ENCODE assay signal across 1 cellular context in the genomic region with DNA sequence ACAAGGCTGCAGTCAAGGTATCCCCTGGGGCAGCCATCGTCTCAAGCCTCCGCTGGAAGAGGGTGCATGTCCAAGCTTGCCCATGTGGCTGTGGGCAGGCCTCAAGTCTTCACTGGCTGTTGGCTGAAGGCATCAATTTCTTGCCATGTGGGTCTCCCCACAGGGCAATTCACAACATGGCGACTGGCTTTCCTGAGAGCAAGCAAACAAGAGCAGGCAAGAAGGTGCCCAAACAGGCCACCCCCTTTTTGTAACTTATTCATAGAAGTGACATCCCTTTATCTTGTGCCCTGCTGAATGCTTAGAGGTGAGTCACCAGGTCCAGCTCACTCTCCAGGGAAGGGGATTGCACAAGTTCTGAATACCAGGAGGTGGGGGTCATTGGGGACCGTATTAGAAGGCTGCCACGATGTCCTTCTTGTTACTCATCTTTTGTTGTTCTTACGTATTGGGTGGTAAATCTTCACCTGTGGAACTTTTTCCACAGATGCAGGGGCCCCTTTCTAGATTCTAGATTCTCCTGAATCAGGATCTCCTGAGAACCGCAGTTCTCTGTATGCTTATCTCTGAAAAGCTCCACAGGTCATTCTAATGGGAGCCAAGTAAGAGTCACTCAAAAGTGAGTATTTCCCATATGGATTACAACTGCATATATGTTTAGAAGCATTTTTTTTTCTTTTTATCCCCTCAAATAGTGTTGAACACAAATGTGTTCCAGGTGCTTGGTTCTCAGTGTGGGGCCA.
TF ChIP-seq lines count a peak whose summit lies in the region.

No MANE protein-coding gene starts in this region.

TF ChIP-seq in A549, 52 proteins besides CTCF, POLR2A, EP300 and RAD21 (continued from another document):
- TF ChIP-seq ZNF302 (CRISPR knock-in tag; IDR thresholded peaks at IDR 0.05) (peak; percentile 79; the same call in 1 of the 2 replicates), HOXB13 (CRISPR knock-in tag; IDR thresholded peaks at IDR 0.05; ENCODE audit: low read depth) (peak; percentile 95), HDAC2 (IDR thresholded peaks at IDR 0.05) (no peak), PHF8 (IDR thresholded peaks at IDR 0.05; ENCODE audit: borderline replicate concordance, low read depth) (no peak), NFE2L2 (conservative IDR thresholded peaks at IDR 0.05; ENCODE audit: low read length) (no peak), MAFK (IDR thresholded peaks at IDR 0.05; ENCODE audit: partially characterized antibody) (no peak), POLR2AphosphoS2 (conservative IDR thresholded peaks at IDR 0.05; ENCODE audit: low read length) (no peak), FOSL2 (IDR thresholded peaks at IDR 0.05) (peak; percentile 100), FOSL2 (CRISPR knock-in tag; IDR thresholded peaks at IDR 0.05) (peak; percentile 100), MYC (IDR thresholded peaks at IDR 0.05; ENCODE audit: borderline replicate concordance, low read length) (peak; percentile 80), SMC3 (IDR thresholded peaks at IDR 0.05) (peak; percentile 51; the same call in 1 of the 3 replicates), RNF2 (IDR thresholded peaks at IDR 0.05; ENCODE audit: borderline replicate concordance, low read depth) (no peak), KDM5A (IDR thresholded peaks at IDR 0.05) (no peak), CEBPB (IDR thresholded peaks at IDR 0.05) (peak; percentile 98 to 100), CBX2 (IDR thresholded peaks at IDR 0.05; ENCODE audit: borderline replicate concordance, low read depth) (no peak), NPAS2 (CRISPR knock-in tag; IDR thresholded peaks at IDR 0.05; ENCODE audit: borderline replicate concordance) (no peak), ESRRA (IDR thresholded peaks at IDR 0.05; ENCODE audit: borderline replicate concordance, low read length) (no peak), GATA3 (IDR thresholded peaks at IDR 0.05; ENCODE audit: borderline replicate concordance) (peak; percentile 97), SREBF2 (IDR thresholded peaks at IDR 0.05) (no peak), EHF (CRISPR knock-in tag; IDR thresholded peaks at IDR 0.05) (peak; percentile 88; the same call in 1 of the 2 replicates), RARB (CRISPR knock-in tag; IDR thresholded peaks at IDR 0.05) (no peak), JUNB (IDR thresholded peaks at IDR 0.05) (peak; percentile 99), HOXB5 (CRISPR knock-in tag; IDR thresholded peaks at IDR 0.05) (peak; percentile 95), JUN (IDR thresholded peaks at IDR 0.05) (peak; percentile 97 to 98), RFX5 (IDR thresholded peaks at IDR 0.05) (no peak), KDM1A (IDR thresholded peaks at IDR 0.05; ENCODE audit: low read depth) (no peak), CHD2 (IDR thresholded peaks at IDR 0.05; ENCODE audit: low read length, partially characterized antibody) (no peak), ZC3H11A (IDR thresholded peaks at IDR 0.05) (no peak), BHLHE40 (IDR thresholded peaks at IDR 0.05; ENCODE audit: low read depth, low read length) (no peak; the same call in 1 of the 2 replicates), NR3C1 (IDR thresholded peaks at IDR 0.05) (no peak), CBX8 (IDR thresholded peaks at IDR 0.05) (no peak), TP53 (CRISPR knock-in tag; IDR thresholded peaks at IDR 0.05) (peak; percentile 87; the same call in 1 of the 2 replicates), RCOR1 (IDR thresholded peaks at IDR 0.05; ENCODE audit: low read depth, low read length) (no peak), FOSB (CRISPR knock-in tag; IDR thresholded peaks at IDR 0.05) (no peak; the same call in 1 of the 2 replicates), HOXA7 (CRISPR knock-in tag; IDR thresholded peaks at IDR 0.05) (peak; percentile 65; the same call in 1 of the 2 replicates), MAZ (IDR thresholded peaks at IDR 0.05; ENCODE audit: borderline replicate concordance, low read depth, low read length) (0 out of 2 replicates have a peak, but pooled peaks have one; percentile 88), CHD4 (IDR thresholded peaks at IDR 0.05; ENCODE audit: borderline replicate concordance) (no peak), ZFP36 (IDR thresholded peaks at IDR 0.05; ENCODE audit: borderline replicate concordance, partially characterized antibody) (no peak), HEYL (CRISPR knock-in tag; IDR thresholded peaks at IDR 0.05) (no peak), EHMT2 (IDR thresholded peaks at IDR 0.05; ENCODE audit: low read depth) (peak; percentile 55; the same call in 1 of the 2 replicates), FOXS1 (CRISPR knock-in tag; IDR thresholded peaks at IDR 0.05) (0 out of 2 replicates have a peak, but pooled peaks have one; percentile 64)
- TF ChIP-seq, protein P1, sequence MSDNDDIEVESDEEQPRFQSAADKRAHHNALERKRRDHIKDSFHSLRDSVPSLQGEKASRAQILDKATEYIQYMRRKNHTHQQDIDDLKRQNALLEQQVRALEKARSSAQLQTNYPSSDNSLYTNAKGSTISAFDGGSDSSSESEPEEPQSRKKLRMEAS (IDR thresholded peaks at IDR 0.05) = peak; percentile 96
- TF ChIP-seq, protein P2, sequence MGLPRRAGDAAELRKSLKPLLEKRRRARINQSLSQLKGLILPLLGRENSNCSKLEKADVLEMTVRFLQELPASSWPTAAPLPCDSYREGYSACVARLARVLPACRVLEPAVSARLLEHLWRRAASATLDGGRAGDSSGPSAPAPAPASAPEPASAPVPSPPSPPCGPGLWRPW (IDR thresholded peaks at IDR 0.05) = peak; percentile 91
- TF ChIP-seq, protein P3, sequence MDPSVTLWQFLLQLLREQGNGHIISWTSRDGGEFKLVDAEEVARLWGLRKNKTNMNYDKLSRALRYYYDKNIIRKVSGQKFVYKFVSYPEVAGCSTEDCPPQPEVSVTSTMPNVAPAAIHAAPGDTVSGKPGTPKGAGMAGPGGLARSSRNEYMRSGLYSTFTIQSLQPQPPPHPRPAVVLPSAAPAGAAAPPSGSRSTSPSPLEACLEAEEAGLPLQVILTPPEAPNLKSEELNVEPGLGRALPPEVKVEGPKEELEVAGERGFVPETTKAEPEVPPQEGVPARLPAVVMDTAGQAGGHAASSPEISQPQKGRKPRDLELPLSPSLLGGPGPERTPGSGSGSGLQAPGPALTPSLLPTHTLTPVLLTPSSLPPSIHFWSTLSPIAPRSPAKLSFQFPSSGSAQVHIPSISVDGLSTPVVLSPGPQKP (IDR thresholded peaks at IDR 0.05; ENCODE audit: low read depth, low read length) = no peak
- TF ChIP-seq, protein P4, sequence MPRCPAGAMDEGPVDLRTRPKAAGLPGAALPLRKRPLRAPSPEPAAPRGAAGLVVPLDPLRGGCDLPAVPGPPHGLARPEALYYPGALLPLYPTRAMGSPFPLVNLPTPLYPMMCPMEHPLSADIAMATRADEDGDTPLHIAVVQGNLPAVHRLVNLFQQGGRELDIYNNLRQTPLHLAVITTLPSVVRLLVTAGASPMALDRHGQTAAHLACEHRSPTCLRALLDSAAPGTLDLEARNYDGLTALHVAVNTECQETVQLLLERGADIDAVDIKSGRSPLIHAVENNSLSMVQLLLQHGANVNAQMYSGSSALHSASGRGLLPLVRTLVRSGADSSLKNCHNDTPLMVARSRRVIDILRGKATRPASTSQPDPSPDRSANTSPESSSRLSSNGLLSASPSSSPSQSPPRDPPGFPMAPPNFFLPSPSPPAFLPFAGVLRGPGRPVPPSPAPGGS (IDR thresholded peaks at IDR 0.05) = peak; percentile 95; the same call in 2 of the 3 replicates
- TF ChIP-seq, protein P5, sequence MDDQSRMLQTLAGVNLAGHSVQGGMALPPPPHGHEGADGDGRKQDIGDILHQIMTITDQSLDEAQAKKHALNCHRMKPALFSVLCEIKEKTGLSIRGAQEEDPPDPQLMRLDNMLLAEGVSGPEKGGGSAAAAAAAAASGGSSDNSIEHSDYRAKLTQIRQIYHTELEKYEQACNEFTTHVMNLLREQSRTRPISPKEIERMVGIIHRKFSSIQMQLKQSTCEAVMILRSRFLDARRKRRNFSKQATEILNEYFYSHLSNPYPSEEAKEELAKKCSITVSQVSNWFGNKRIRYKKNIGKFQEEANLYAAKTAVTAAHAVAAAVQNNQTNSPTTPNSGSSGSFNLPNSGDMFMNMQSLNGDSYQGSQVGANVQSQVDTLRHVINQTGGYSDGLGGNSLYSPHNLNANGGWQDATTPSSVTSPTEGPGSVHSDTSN (IDR thresholded peaks at IDR 0.05) = peak; percentile 83
- TF ChIP-seq, protein P6, sequence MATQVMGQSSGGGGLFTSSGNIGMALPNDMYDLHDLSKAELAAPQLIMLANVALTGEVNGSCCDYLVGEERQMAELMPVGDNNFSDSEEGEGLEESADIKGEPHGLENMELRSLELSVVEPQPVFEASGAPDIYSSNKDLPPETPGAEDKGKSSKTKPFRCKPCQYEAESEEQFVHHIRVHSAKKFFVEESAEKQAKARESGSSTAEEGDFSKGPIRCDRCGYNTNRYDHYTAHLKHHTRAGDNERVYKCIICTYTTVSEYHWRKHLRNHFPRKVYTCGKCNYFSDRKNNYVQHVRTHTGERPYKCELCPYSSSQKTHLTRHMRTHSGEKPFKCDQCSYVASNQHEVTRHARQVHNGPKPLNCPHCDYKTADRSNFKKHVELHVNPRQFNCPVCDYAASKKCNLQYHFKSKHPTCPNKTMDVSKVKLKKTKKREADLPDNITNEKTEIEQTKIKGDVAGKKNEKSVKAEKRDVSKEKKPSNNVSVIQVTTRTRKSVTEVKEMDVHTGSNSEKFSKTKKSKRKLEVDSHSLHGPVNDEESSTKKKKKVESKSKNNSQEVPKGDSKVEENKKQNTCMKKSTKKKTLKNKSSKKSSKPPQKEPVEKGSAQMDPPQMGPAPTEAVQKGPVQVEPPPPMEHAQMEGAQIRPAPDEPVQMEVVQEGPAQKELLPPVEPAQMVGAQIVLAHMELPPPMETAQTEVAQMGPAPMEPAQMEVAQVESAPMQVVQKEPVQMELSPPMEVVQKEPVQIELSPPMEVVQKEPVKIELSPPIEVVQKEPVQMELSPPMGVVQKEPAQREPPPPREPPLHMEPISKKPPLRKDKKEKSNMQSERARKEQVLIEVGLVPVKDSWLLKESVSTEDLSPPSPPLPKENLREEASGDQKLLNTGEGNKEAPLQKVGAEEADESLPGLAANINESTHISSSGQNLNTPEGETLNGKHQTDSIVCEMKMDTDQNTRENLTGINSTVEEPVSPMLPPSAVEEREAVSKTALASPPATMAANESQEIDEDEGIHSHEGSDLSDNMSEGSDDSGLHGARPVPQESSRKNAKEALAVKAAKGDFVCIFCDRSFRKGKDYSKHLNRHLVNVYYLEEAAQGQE (IDR thresholded peaks at IDR 0.05) = no peak
- TF ChIP-seq, protein P7, sequence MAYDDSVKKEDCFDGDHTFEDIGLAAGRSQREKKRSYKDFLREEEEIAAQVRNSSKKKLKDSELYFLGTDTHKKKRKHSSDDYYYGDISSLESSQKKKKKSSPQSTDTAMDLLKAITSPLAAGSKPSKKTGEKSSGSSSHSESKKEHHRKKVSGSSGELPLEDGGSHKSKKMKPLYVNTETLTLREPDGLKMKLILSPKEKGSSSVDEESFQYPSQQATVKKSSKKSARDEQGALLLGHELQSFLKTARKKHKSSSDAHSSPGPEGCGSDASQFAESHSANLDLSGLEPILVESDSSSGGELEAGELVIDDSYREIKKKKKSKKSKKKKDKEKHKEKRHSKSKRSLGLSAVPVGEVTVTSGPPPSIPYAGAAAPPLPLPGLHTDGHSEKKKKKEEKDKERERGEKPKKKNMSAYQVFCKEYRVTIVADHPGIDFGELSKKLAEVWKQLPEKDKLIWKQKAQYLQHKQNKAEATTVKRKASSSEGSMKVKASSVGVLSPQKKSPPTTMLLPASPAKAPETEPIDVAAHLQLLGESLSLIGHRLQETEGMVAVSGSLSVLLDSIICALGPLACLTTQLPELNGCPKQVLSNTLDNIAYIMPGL (CRISPR knock-in tag; IDR thresholded peaks at IDR 0.05; ENCODE audit: borderline replicate concordance) = no peak
- TF ChIP-seq, protein P8, sequence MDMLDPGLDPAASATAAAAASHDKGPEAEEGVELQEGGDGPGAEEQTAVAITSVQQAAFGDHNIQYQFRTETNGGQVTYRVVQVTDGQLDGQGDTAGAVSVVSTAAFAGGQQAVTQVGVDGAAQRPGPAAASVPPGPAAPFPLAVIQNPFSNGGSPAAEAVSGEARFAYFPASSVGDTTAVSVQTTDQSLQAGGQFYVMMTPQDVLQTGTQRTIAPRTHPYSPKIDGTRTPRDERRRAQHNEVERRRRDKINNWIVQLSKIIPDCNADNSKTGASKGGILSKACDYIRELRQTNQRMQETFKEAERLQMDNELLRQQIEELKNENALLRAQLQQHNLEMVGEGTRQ (IDR thresholded peaks at IDR 0.05) = peak; percentile 20; the same call in 1 of the 2 replicates
- TF ChIP-seq, protein P9, sequence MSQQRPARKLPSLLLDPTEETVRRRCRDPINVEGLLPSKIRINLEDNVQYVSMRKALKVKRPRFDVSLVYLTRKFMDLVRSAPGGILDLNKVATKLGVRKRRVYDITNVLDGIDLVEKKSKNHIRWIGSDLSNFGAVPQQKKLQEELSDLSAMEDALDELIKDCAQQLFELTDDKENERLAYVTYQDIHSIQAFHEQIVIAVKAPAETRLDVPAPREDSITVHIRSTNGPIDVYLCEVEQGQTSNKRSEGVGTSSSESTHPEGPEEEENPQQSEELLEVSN (IDR thresholded peaks at IDR 0.05; ENCODE audit: borderline replicate concordance, low read depth) = peak; percentile 85
- TF ChIP-seq, protein P10, sequence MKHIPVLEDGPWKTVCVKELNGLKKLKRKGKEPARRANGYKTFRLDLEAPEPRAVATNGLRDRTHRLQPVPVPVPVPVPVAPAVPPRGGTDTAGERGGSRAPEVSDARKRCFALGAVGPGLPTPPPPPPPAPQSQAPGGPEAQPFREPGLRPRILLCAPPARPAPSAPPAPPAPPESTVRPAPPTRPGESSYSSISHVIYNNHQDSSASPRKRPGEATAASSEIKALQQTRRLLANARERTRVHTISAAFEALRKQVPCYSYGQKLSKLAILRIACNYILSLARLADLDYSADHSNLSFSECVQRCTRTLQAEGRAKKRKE (CRISPR knock-in tag; IDR thresholded peaks at IDR 0.05; ENCODE audit: low read depth) = peak; percentile 95
